ENCODE assay signal across 19 cellular contexts in the genomic region with DNA sequence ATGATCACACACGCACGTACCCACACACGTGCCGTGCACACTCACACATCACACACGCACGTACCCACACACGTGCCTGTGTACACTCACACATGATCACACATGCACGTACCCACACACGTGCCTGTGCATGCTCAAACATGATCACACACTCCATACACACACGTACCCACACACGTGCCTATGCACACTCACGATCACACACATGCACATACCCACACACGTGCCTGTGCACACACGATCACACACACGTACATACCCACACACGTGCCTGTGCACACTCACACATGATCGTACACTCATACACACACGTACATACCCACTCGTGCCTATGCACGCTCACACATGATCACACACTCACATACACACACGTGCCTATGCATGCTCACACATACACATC.
"Had no signal": no experiment of that assay in that cellular context is flagged by ENCODE, and none has a peak within 500 bp of the region (broad histone marks: within the 10 kb centered on the region; RNA-seq: fewer than 3 reads in every experiment).

No MANE protein-coding gene starts in this region.

- H3K27ac ChIP-seq: ascending aorta, hepatocyte, pancreas, thyroid gland had no signal

- H3K9me3 Mint-ChIP-seq: activated naive CD4-positive, alpha-beta T cell treated with anti-CD3 and anti-CD28 coated beads for 36 hours; activated T-helper 17 cell treated with anti-CD3 and anti-CD28 coated beads, Interleukin-2, amount 50 U/mL, for 72 hours; naive B cell had no signal

- H3K79me2 ChIP-seq: hepatocyte had no signal

- H3K4me1 Mint-ChIP-seq: activated T-helper 17 cell treated with anti-CD3 and anti-CD28 coated beads, Interleukin-2, amount 50 U/mL, for 72 hours had no signal

- H3K36me3 ChIP-seq: cardiac muscle cell, pancreas had no signal

- H3K4me3 ChIP-seq: ascending aorta, cardiac muscle cell, hepatocyte, pancreas, thyroid gland had no signal

- H3K27me3 ChIP-seq: ascending aorta, cardiac muscle cell, hepatocyte, pancreas, thyroid gland had no signal

- H3K4me1 ChIP-seq: pancreas, thyroid gland had no signal

- DNase-seq: activated CD4-positive, alpha-beta T cell treated with anti-CD3 and anti-CD28 coated beads, Interleukin-2, amount 50 U/mL, for 4 hours; activated CD4-positive, CD25-positive, alpha-beta regulatory T cell treated with anti-CD3 and anti-CD28 coated beads, Interleukin-2, amount 50 U/mL, for 72 hours; activated naive CD4-positive, alpha-beta T cell treated with anti-CD3 and anti-CD28 coated beads for 36 hours; islet precursor cell; mammary epithelial cell; naive B cell; pancreas; stimulated activated CD4-positive, alpha-beta T cell treated with anti-CD3 and anti-CD28 coated beads, Interleukin-12 subunit alpha, Interleukin-12 subunit beta, amount 100 ng/mL, for 4 hours; stimulated activated CD4-positive, alpha-beta T cell treated with anti-CD3 and anti-CD28 coated beads, Interleukin-2, amount 100 ng/mL, for 24 hours; T-helper 9 cell; thyroid gland had no signal

- ATAC-seq: activated T-helper 17 cell treated with anti-CD3 and anti-CD28 coated beads, Interleukin-2, amount 50 U/mL, for 72 hours; esophagus mucosa; left lobe of liver; pancreas had no signal

- H3K36me3 Mint-ChIP-seq: naive B cell had no signal

- H3K9me3 ChIP-seq: ascending aorta, pancreas, thyroid gland had no signal

- H3K4me2 ChIP-seq: hepatocyte had no signal

- H3K27ac Mint-ChIP-seq: activated naive CD4-positive, alpha-beta T cell treated with anti-CD3 and anti-CD28 coated beads for 36 hours; activated T-helper 17 cell treated with anti-CD3 and anti-CD28 coated beads, Interleukin-2, amount 50 U/mL, for 72 hours had no signal

- H3K4me3 Mint-ChIP-seq: activated naive CD4-positive, alpha-beta T cell treated with anti-CD3 and anti-CD28 coated beads for 36 hours; activated T-helper 17 cell treated with anti-CD3 and anti-CD28 coated beads, Interleukin-2, amount 50 U/mL, for 72 hours had no signal

- H2AFZ ChIP-seq: hepatocyte had no signal

- FAIRE-seq: colon, endometrium, pancreas had no signal
